Comparison of ENCODE assay signal across 1 cellular context in genomic region chr14:39266871-39267591, GRCh38.
A peak's percentile ranks its signal among the peaks of the same experiment; 100 is the strongest.
TF ChIP-seq lines count a peak whose summit lies in the region.

No MANE protein-coding gene starts in this region.

TF ChIP-seq in HepG2, 621 proteins besides CTCF, POLR2A, EP300 and RAD21 (continued from another document and continues in another):
- TF ChIP-seq SMC3 (IDR thresholded peaks at IDR 0.05; ENCODE audit: low read length) (peak; percentile 1; the same call in 1 of the 2 replicates), ZNF33B (CRISPR knock-in tag; IDR thresholded peaks at IDR 0.05) (peak; percentile 86; the same call in 1 of the 2 replicates), ATF7 (IDR thresholded peaks at IDR 0.05) (peak; percentile 63), ATF7 (CRISPR knock-in tag; IDR thresholded peaks at IDR 0.05) (no peak; the same call in 1 of the 2 replicates), TBX2 (CRISPR knock-in tag; IDR thresholded peaks at IDR 0.05; ENCODE audit: borderline replicate concordance) (peak; percentile 36), REPIN1 (CRISPR knock-in tag; IDR thresholded peaks at IDR 0.05; ENCODE audit: borderline replicate concordance, low read depth) (peak; percentile 88), SPEN (CRISPR knock-in tag; IDR thresholded peaks at IDR 0.05; ENCODE audit: low read depth) (peak; percentile 96), FOXK2 (IDR thresholded peaks at IDR 0.05) (peak; percentile 97), ZFP91 (CRISPR knock-in tag; IDR thresholded peaks at IDR 0.05; ENCODE audit: borderline replicate concordance) (peak; percentile 100), BRD4 (CRISPR knock-in tag; IDR thresholded peaks at IDR 0.05) (peak; percentile 47), ZNF75D (CRISPR knock-in tag; IDR thresholded peaks at IDR 0.05; ENCODE audit: borderline replicate concordance) (peak; percentile 32; the same call in 1 of the 2 replicates), CREM (IDR thresholded peaks at IDR 0.05) (peak; percentile 63), CREM (CRISPR knock-in tag; IDR thresholded peaks at IDR 0.05) (peak; percentile 51), CREB3 (CRISPR knock-in tag; IDR thresholded peaks at IDR 0.05) (peak; percentile 87), MEIS1 (CRISPR knock-in tag; IDR thresholded peaks at IDR 0.05; ENCODE audit: borderline replicate concordance) (peak; percentile 81; the same call in 1 of the 2 replicates), GFI1 (CRISPR knock-in tag; IDR thresholded peaks at IDR 0.05; ENCODE audit: borderline replicate concordance) (peak; percentile 78; the same call in 1 of the 2 replicates), ARNTL (CRISPR knock-in tag; IDR thresholded peaks at IDR 0.05) (no peak), TCF7 (IDR thresholded peaks at IDR 0.05; ENCODE audit: low read depth) (0 out of 2 replicates have a peak, but pooled peaks have one; percentile 4), ZNF343 (CRISPR knock-in tag; IDR thresholded peaks at IDR 0.05) (peak; percentile 95), XBP1 (CRISPR knock-in tag; IDR thresholded peaks at IDR 0.05) (peak; percentile 71), RNF2 (conservative IDR thresholded peaks at IDR 0.05; ENCODE audit: low read depth) (no peak), SALL2 (CRISPR knock-in tag; IDR thresholded peaks at IDR 0.05) (peak; percentile 88; the same call in 1 of the 2 replicates), BCLAF1 (IDR thresholded peaks at IDR 0.05) (no peak), SMAD9 (CRISPR knock-in tag; IDR thresholded peaks at IDR 0.05) (peak; percentile 92), ZNF616 (CRISPR knock-in tag; IDR thresholded peaks at IDR 0.05; ENCODE audit: low read depth) (peak; percentile 18), ZNF292 (CRISPR knock-in tag; IDR thresholded peaks at IDR 0.05; ENCODE audit: borderline replicate concordance, low read depth) (peak; percentile 98), MZF1 (CRISPR knock-in tag; IDR thresholded peaks at IDR 0.05; ENCODE audit: borderline replicate concordance) (peak; percentile 88), RELA (CRISPR knock-in tag; IDR thresholded peaks at IDR 0.05) (peak; percentile 94; the same call in 1 of the 2 replicates), ZNF496 (CRISPR knock-in tag; IDR thresholded peaks at IDR 0.05; ENCODE audit: insufficient replicate concordance) (no peak), ZNF792 (CRISPR knock-in tag; IDR thresholded peaks at IDR 0.05) (peak; percentile 82), BHLHE40 (IDR thresholded peaks at IDR 0.05; ENCODE audit: low read length) (peak; percentile 91), ZNF7 (CRISPR knock-in tag; IDR thresholded peaks at IDR 0.05) (peak; percentile 6), ASH2L (IDR thresholded peaks at IDR 0.05; ENCODE audit: insufficient read length, low read depth, low read length) (peak; percentile 93), KMT2B (CRISPR knock-in tag; IDR thresholded peaks at IDR 0.05) (peak; percentile 90), STAG1 (CRISPR knock-in tag; IDR thresholded peaks at IDR 0.05) (no peak), HCFC1 (IDR thresholded peaks at IDR 0.05; ENCODE audit: low read depth, low read length) (no peak; the same call in 1 of the 2 replicates), ZBTB21 (CRISPR knock-in tag; IDR thresholded peaks at IDR 0.05) (peak; percentile 63), ZNF10 (CRISPR knock-in tag; IDR thresholded peaks at IDR 0.05; ENCODE audit: borderline replicate concordance, low read depth) (no peak), ARNT2 (CRISPR knock-in tag; IDR thresholded peaks at IDR 0.05; ENCODE audit: low read depth) (peak; percentile 92), RFX3 (CRISPR knock-in tag; IDR thresholded peaks at IDR 0.05) (peak; percentile 10; the same call in 1 of the 2 replicates), FUBP1 (CRISPR knock-in tag; IDR thresholded peaks at IDR 0.05; ENCODE audit: borderline replicate concordance) (no peak), ELF1 (CRISPR knock-in tag; IDR thresholded peaks at IDR 0.05) (peak; percentile 68)
- TF ChIP-seq, protein P1, sequence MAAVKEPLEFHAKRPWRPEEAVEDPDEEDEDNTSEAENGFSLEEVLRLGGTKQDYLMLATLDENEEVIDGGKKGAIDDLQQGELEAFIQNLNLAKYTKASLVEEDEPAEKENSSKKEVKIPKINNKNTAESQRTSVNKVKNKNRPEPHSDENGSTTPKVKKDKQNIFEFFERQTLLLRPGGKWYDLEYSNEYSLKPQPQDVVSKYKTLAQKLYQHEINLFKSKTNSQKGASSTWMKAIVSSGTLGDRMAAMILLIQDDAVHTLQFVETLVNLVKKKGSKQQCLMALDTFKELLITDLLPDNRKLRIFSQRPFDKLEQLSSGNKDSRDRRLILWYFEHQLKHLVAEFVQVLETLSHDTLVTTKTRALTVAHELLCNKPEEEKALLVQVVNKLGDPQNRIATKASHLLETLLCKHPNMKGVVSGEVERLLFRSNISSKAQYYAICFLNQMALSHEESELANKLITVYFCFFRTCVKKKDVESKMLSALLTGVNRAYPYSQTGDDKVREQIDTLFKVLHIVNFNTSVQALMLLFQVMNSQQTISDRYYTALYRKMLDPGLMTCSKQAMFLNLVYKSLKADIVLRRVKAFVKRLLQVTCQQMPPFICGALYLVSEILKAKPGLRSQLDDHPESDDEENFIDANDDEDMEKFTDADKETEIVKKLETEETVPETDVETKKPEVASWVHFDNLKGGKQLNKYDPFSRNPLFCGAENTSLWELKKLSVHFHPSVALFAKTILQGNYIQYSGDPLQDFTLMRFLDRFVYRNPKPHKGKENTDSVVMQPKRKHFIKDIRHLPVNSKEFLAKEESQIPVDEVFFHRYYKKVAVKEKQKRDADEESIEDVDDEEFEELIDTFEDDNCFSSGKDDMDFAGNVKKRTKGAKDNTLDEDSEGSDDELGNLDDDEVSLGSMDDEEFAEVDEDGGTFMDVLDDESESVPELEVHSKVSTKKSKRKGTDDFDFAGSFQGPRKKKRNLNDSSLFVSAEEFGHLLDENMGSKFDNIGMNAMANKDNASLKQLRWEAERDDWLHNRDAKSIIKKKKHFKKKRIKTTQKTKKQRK (IDR thresholded peaks at IDR 0.05; ENCODE audit: low read length), result no peak
- TF ChIP-seq, protein P2, sequence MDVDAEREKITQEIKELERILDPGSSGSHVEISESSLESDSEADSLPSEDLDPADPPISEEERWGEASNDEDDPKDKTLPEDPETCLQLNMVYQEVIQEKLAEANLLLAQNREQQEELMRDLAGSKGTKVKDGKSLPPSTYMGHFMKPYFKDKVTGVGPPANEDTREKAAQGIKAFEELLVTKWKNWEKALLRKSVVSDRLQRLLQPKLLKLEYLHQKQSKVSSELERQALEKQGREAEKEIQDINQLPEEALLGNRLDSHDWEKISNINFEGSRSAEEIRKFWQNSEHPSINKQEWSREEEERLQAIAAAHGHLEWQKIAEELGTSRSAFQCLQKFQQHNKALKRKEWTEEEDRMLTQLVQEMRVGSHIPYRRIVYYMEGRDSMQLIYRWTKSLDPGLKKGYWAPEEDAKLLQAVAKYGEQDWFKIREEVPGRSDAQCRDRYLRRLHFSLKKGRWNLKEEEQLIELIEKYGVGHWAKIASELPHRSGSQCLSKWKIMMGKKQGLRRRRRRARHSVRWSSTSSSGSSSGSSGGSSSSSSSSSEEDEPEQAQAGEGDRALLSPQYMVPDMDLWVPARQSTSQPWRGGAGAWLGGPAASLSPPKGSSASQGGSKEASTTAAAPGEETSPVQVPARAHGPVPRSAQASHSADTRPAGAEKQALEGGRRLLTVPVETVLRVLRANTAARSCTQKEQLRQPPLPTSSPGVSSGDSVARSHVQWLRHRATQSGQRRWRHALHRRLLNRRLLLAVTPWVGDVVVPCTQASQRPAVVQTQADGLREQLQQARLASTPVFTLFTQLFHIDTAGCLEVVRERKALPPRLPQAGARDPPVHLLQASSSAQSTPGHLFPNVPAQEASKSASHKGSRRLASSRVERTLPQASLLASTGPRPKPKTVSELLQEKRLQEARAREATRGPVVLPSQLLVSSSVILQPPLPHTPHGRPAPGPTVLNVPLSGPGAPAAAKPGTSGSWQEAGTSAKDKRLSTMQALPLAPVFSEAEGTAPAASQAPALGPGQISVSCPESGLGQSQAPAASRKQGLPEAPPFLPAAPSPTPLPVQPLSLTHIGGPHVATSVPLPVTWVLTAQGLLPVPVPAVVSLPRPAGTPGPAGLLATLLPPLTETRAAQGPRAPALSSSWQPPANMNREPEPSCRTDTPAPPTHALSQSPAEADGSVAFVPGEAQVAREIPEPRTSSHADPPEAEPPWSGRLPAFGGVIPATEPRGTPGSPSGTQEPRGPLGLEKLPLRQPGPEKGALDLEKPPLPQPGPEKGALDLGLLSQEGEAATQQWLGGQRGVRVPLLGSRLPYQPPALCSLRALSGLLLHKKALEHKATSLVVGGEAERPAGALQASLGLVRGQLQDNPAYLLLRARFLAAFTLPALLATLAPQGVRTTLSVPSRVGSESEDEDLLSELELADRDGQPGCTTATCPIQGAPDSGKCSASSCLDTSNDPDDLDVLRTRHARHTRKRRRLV (CRISPR knock-in tag; IDR thresholded peaks at IDR 0.05), result peak; percentile 85; the same call in 1 of the 2 replicates
- TF ChIP-seq, protein P3, sequence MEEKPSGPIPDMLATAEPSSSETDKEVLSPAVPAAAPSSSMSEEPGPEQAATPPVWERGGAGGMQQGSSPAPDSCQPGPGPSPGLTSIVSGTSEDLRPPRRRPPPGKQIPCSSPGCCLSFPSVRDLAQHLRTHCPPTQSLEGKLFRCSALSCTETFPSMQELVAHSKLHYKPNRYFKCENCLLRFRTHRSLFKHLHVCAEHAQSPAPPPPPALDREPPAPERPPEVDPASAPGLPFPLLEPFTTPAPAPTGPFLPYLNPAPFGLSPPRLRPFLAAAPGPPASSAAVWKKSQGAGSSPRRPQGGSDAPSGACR (CRISPR knock-in tag; IDR thresholded peaks at IDR 0.05), result peak; percentile 95
- TF ChIP-seq, protein P4, sequence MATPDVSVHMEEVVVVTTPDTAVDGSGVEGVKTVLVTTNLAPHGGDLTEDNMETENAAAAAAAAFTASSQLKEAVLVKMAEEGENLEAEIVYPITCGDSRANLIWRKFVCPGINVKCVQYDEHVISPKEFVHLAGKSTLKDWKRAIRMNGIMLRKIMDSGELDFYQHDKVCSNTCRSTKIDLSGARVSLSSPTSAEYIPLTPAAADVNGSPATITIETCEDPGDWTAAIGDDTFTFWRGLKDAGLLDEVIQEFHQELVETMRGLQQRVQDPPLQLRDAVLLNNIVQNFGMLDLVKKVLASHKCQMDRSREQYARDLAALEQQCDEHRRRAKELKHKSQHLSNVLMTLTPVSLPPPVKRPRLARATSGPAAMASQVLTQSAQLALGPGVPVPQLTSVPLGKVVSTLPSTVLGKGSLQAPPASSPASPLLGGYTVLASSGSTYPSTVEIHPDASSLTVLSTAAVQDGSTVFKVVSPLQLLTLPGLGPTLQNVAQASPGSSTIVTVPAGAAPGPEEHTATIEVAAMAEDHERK (CRISPR knock-in tag; IDR thresholded peaks at IDR 0.05; ENCODE audit: low read depth), result peak; percentile 57; the same call in 1 of the 2 replicates
